29 cellular contexts compared by ENCODE assay signal in genomic region chr22:50522208-50522805, GRCh38. TPM values are rescaled to one million over a fixed set of nuclear protein-coding genes. Genes with fewer than 3 reads are reported as not detected.
"Had no signal": no experiment of that assay in that cellular context is flagged by ENCODE, and none has a peak within 500 bp of the region (broad histone marks: within the 10 kb centered on the region; RNA-seq: fewer than 3 reads in every experiment).

No MANE protein-coding gene starts in this region.

- H3K27me3 ChIP-seq: adrenal gland, body of pancreas, colonic mucosa, heart right ventricle, sigmoid colon, stomach, thyroid gland, upper lobe of left lung, vagina had no signal

- H3K27ac ChIP-seq: adrenal gland, body of pancreas, colonic mucosa, heart right ventricle, left ventricle myocardium inferior, sigmoid colon, stomach, thyroid gland, upper lobe of left lung, vagina had no signal

- H3K27me3 Mint-ChIP-seq: activated CD4-positive, alpha-beta T cell treated with anti-CD3 and anti-CD28 coated beads for 36 hours; activated CD8-positive, alpha-beta memory T cell treated with anti-CD3 and anti-CD28 coated beads, Interleukin-2, amount 10 ng/mL, durations not matched to agents 7 days and 5 days; effector memory CD8-positive, alpha-beta T cell; natural killer cell treated with Interleukin-12 subunit alpha and Interleukin-12 subunit beta and Interleukin-15 and Interleukin-18, amount 100 ng/mL, for 72 hours had no signal

- H3K4me3 ChIP-seq: adrenal gland, body of pancreas, colonic mucosa, heart right ventricle, left ventricle myocardium inferior, mucosa of descending colon, sigmoid colon, stomach, thyroid gland, upper lobe of left lung, vagina had no signal

- H3K36me3 Mint-ChIP-seq: natural killer cell treated with Interleukin-12 subunit alpha and Interleukin-12 subunit beta and Interleukin-15 and Interleukin-18, amount 100 ng/mL, for 72 hours had no signal

- DNase-seq: activated CD4-positive, CD25-positive, alpha-beta regulatory T cell; activated CD8-positive, alpha-beta memory T cell treated with anti-CD3 and anti-CD28 coated beads, Interleukin-2, amount 10 ng/mL, durations not matched to agents 7 days and 5 days; activated CD8-positive, alpha-beta T cell treated with anti-CD3 and anti-CD28 coated beads, Interleukin-2, amount 10 ng/mL, durations not matched to agents 7 days and 5 days; activated naive CD4-positive, alpha-beta T cell; activated naive CD8-positive, alpha-beta T cell treated with anti-CD3 and anti-CD28 coated beads for 36 hours; activated T-cell treated with anti-CD3 and anti-CD28 coated beads, Interleukin-2, amount 50 U/mL, for 48 hours; body of pancreas; cerebellar nuclear complex; colonic mucosa; effector memory CD8-positive, alpha-beta T cell; erythroblast; heart right ventricle; left ventricle myocardium inferior; sigmoid colon; small intestine; stimulated activated CD4-positive, alpha-beta T cell treated with anti-CD3 and anti-CD28 coated beads, Interleukin-4, amount 100 ng/mL, for 24 hours; stomach; thyroid gland; upper lobe of left lung had no signal

- H3K9me3 ChIP-seq: adrenal gland, body of pancreas, colonic mucosa, heart right ventricle, left ventricle myocardium inferior, mucosa of descending colon, sigmoid colon, stomach, thyroid gland, upper lobe of left lung, vagina had no signal

- H3K9me3 Mint-ChIP-seq: activated naive CD8-positive, alpha-beta T cell treated with anti-CD3 and anti-CD28 coated beads for 36 hours; effector memory CD8-positive, alpha-beta T cell; natural killer cell treated with Interleukin-12 subunit alpha and Interleukin-12 subunit beta and Interleukin-15 and Interleukin-18, amount 100 ng/mL, for 72 hours; stimulated activated effector memory CD8-positive, alpha-beta T cell treated with anti-CD3 and anti-CD28 coated beads, Interleukin-12 subunit alpha, Interleukin-12 subunit beta, amount 100 ng/mL, for 72 hours had no signal

- H3K4me3 Mint-ChIP-seq: activated CD4-positive, alpha-beta T cell treated with anti-CD3 and anti-CD28 coated beads for 36 hours; activated CD8-positive, alpha-beta memory T cell treated with anti-CD3 and anti-CD28 coated beads, Interleukin-2, amount 10 ng/mL, durations not matched to agents 7 days and 5 days; natural killer cell treated with Interleukin-12 subunit alpha and Interleukin-12 subunit beta and Interleukin-15 and Interleukin-18, amount 100 ng/mL, for 72 hours; stimulated activated effector memory CD8-positive, alpha-beta T cell treated with anti-CD3 and anti-CD28 coated beads, Interleukin-12 subunit alpha, Interleukin-12 subunit beta, amount 100 ng/mL, for 72 hours had no signal

- ATAC-seq: activated CD4-positive, alpha-beta T cell treated with anti-CD3 and anti-CD28 coated beads for 36 hours; activated CD8-positive, alpha-beta memory T cell treated with anti-CD3 and anti-CD28 coated beads, Interleukin-2, amount 10 ng/mL, durations not matched to agents 7 days and 5 days; activated CD8-positive, alpha-beta T cell treated with anti-CD3 and anti-CD28 coated beads, Interleukin-2, amount 10 ng/mL, durations not matched to agents 7 days and 5 days; body of pancreas; effector memory CD8-positive, alpha-beta T cell; heart right ventricle; mucosa of descending colon; natural killer cell treated with Interleukin-12 subunit alpha and Interleukin-12 subunit beta and Interleukin-15 and Interleukin-18, amount 100 ng/mL, for 72 hours; stimulated activated effector memory CD8-positive, alpha-beta T cell treated with anti-CD3 and anti-CD28 coated beads, Interleukin-12 subunit alpha, Interleukin-12 subunit beta, amount 100 ng/mL, for 72 hours had no signal

- H3K27ac Mint-ChIP-seq: activated CD4-positive, alpha-beta T cell treated with anti-CD3 and anti-CD28 coated beads for 36 hours; activated CD8-positive, alpha-beta memory T cell treated with anti-CD3 and anti-CD28 coated beads, Interleukin-2, amount 10 ng/mL, durations not matched to agents 7 days and 5 days; activated CD8-positive, alpha-beta T cell treated with anti-CD3 and anti-CD28 coated beads, Interleukin-2, amount 10 ng/mL, durations not matched to agents 7 days and 5 days; activated naive CD8-positive, alpha-beta T cell treated with anti-CD3 and anti-CD28 coated beads for 36 hours; natural killer cell treated with Interleukin-12 subunit alpha and Interleukin-12 subunit beta and Interleukin-15 and Interleukin-18, amount 100 ng/mL, for 72 hours; stimulated activated effector memory CD8-positive, alpha-beta T cell treated with anti-CD3 and anti-CD28 coated beads, Interleukin-12 subunit alpha, Interleukin-12 subunit beta, amount 100 ng/mL, for 72 hours had no signal

RNA-seq across cellular contexts. Expression of gene SCO2, which starts 3.1 kb away (rescaled TPM):
- total RNA-seq: left ventricle myocardium inferior, osteocyte, stomach had no signal

RNA-seq across cellular contexts. Expression of gene KLHDC7B, which starts 23.4 kb away (rescaled TPM):
- total RNA-seq: body of pancreas, left ventricle myocardium inferior, lung microvascular endothelial cell, myocyte, sigmoid colon, stomach had no signal
- polyA plus RNA-seq: aorta had no signal
